10 cellular contexts compared by ENCODE assay signal in genomic region chr2:187486241-187486640, GRCh38. TPM values are rescaled to one million over a fixed set of nuclear protein-coding genes. Genes with fewer than 3 reads are reported as not detected.
"Had no signal": no experiment of that assay in that cellular context is flagged by ENCODE, and none has a peak within 500 bp of the region (broad histone marks: within the 10 kb centered on the region; RNA-seq: fewer than 3 reads in every experiment).

No MANE protein-coding gene starts in this region.

- H3K9me3 Mint-ChIP-seq: HFFc6 had no signal

- FAIRE-seq: HTR-8/SVneo had no signal

- H3K9ac ChIP-seq: GM23248 had no signal

- H3K27ac Mint-ChIP-seq: HFFc6 had no signal

- H3K4me3 Mint-ChIP-seq: HFFc6 had no signal

- H2AFZ ChIP-seq: GM23248 had no signal

- H3K4me3 ChIP-seq: GM23248, HAP-1 had no signal

- H3K4me1 ChIP-seq: HAP-1 had no signal

- DNase-seq: GM23248, GOT3, H7, HFFc6, IMR-90, KBM-7 had no signal

- H3K9me3 ChIP-seq: HAP-1 had no signal

- H3K27ac ChIP-seq: GM23248 had no signal

- ATAC-seq: HCT116 had no signal

- H3K36me3 ChIP-seq: HAP-1 had no signal

RNA-seq across cellular contexts. Expression of gene CALCRL, which starts 38.2 kb away (rescaled TPM):
- total RNA-seq: HT-29 had no signal
